In the genomic region with DNA sequence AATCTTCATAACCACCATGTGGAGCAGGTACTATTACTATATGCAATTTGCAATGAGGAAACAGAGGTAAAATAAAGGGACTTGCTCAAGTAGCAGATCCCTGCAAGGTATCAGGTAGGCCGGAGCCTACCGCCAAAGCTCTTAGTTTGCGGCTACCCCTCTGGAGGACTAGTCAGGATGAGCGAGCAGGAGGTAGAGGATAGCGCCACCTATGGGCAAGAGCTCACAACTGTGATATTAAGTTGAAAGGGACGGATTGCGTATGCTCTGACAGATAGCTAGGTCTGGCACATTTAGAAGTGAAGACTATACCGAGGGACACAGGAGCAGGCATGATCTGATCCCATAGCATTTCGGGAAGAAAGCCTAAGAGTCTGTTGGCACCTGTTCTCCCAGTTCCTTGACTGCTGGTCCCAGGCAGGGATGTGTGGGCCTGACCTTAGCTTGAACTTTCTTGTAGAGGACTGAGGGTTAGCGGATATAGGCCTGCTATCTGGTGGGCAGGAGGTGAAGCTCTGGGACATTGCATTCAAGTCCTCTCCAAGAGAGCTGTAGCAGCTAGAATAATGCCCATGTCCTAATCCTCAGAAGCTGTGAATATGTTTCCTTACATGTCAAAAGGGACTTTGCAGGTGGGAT, we compare ENCODE assay signal across 10 cellular contexts. TPM values are rescaled to one million over a fixed set of nuclear protein-coding genes. Genes with fewer than 3 reads are reported as not detected.
DNase-seq lines count a peak whose midpoint lies in the region; ATAC-seq and FAIRE-seq lines count a peak whose summit lies in the region.
"Had no signal": no experiment of that assay in that cellular context is flagged by ENCODE, and none has a peak within 500 bp of the region (broad histone marks: within the 10 kb centered on the region; RNA-seq: fewer than 3 reads in every experiment).

No MANE protein-coding gene starts in this region.

- no peak overlapping the region for H3K27ac ChIP-seq in mesenchymal stem cell (ENCODE audit: low read length, poor library complexity, severe bottlenecking)
- H3K27ac ChIP-seq: BLaER1, skin epidermis had no signal

- DNase-seq in NCI-H1436 (lab: John Stamatoyannopoulos, UW) (peak; percentile 0), NCI-H1436 treated with DMSO at 0.1 percent for 48 hours (lab: John Stamatoyannopoulos, UW) (no peak), NCI-H146 treated with DMSO at 0.1 percent for 48 hours (lab: John Stamatoyannopoulos, UW; ENCODE audit: unreplicated experiment) (peak; percentile 11), mesenchymal stem cell (peak; percentile 37), frontal cortex (ENCODE audit: low spot score in 2 of 2) (no peak)
- DNase-seq in activated naive CD8-positive, alpha-beta T cell treated with anti-CD3 and anti-CD28 coated beads, Interleukin-2, amount 10 ng/mL, durations not matched to agents 7 days and 5 days: peak; percentile 32

- no peak overlapping the region for H3K27ac Mint-ChIP-seq in activated naive CD8-positive, alpha-beta T cell treated with anti-CD3 and anti-CD28 coated beads, Interleukin-2, amount 10 ng/mL, durations not matched to agents 7 days and 5 days

- no peak overlapping the region for H3K4me3 ChIP-seq in mesenchymal stem cell (ENCODE audit: insufficient read depth in 1 of 2, low read depth in 1 of 2, low read length in 2 of 2)
- H3K4me3 ChIP-seq: BLaER1, skin epidermis had no signal

- no peak overlapping the region for H2BK5ac ChIP-seq in mesenchymal stem cell (ENCODE audit: low read depth, low read length, poor library complexity, severe bottlenecking)

- peaks cover 0 to 3% of the 10 kb centered on the region in 2 experiments for H3K27me3 ChIP-seq in mesenchymal stem cell (ENCODE audit: control insufficient read depth in 1 of 2, insufficient read depth in 1 of 2, low read length in 2 of 2)
- H3K27me3 ChIP-seq: BLaER1 had no signal

- H4K8ac ChIP-seq in mesenchymal stem cell (ENCODE audit: low read length): no peak overlapping the region

- no peaks in the 10 kb centered on the region for H3K36me3 ChIP-seq in mesenchymal stem cell (ENCODE audit: control insufficient read depth in 1 of 2, insufficient read depth in 2 of 2, low read depth in 1 of 2, low read length in 2 of 2)
- H3K36me3 ChIP-seq: BLaER1 had no signal

- peaks cover 6% of the 10 kb centered on the region for H3K27me3 Mint-ChIP-seq in activated naive CD8-positive, alpha-beta T cell treated with anti-CD3 and anti-CD28 coated beads, Interleukin-2, amount 10 ng/mL, durations not matched to agents 7 days and 5 days

- 34% methylated on average over 10 of the region's 10 CpGs for WGBS in mesenchymal stem cell

- H3K23ac ChIP-seq in mesenchymal stem cell (ENCODE audit: low read length in 2 of 2): no peak overlapping the region

- no peak overlapping the region for H4K91ac ChIP-seq in mesenchymal stem cell (ENCODE audit: low read length)

- no peak overlapping the region for H3K4me2 ChIP-seq in mesenchymal stem cell (ENCODE audit: low read length, poor library complexity, severe bottlenecking)
- H3K4me2 ChIP-seq: BLaER1 had no signal

- H3K9ac ChIP-seq in mesenchymal stem cell (ENCODE audit: low read length): no peak overlapping the region
- H3K9ac ChIP-seq: BLaER1 had no signal

- no peak overlapping the region for H2AFZ ChIP-seq in mesenchymal stem cell (ENCODE audit: low read depth, low read length)

- no peak overlapping the region for H3K4ac ChIP-seq in mesenchymal stem cell (ENCODE audit: low read depth in 1 of 2, low read length in 2 of 2)

- ATAC-seq in GM21723 (IDR thresholded peaks at IDR 0.05; ENCODE audit: unreplicated experiment): peak; percentile 88
- no peak for ATAC-seq in activated naive CD8-positive, alpha-beta T cell treated with anti-CD3 and anti-CD28 coated beads, Interleukin-2, amount 10 ng/mL, durations not matched to agents 7 days and 5 days (ENCODE audit: low read depth)
- ATAC-seq in GM19324 (IDR thresholded peaks at IDR 0.05; ENCODE audit: low FRiP score, unreplicated experiment): no peak

- no peaks in the 10 kb centered on the region for H3K79me1 ChIP-seq in mesenchymal stem cell (replicated peaks; ENCODE audit: low read length, poor library complexity, severe bottlenecking)

- H3K9me3 Mint-ChIP-seq in activated naive CD8-positive, alpha-beta T cell treated with anti-CD3 and anti-CD28 coated beads, Interleukin-2, amount 10 ng/mL, durations not matched to agents 7 days and 5 days: no peaks in the 10 kb centered on the region

- H3K4me1 Mint-ChIP-seq in activated naive CD8-positive, alpha-beta T cell treated with anti-CD3 and anti-CD28 coated beads, Interleukin-2, amount 10 ng/mL, durations not matched to agents 7 days and 5 days: no peaks in the 10 kb centered on the region

- H3K36me3 Mint-ChIP-seq in activated naive CD8-positive, alpha-beta T cell treated with anti-CD3 and anti-CD28 coated beads, Interleukin-2, amount 10 ng/mL, durations not matched to agents 7 days and 5 days: no peaks in the 10 kb centered on the region

- no peak overlapping the region for H2BK12ac ChIP-seq in mesenchymal stem cell (ENCODE audit: low read length in 2 of 2)

- H3K4me3 Mint-ChIP-seq in activated naive CD8-positive, alpha-beta T cell treated with anti-CD3 and anti-CD28 coated beads, Interleukin-2, amount 10 ng/mL, durations not matched to agents 7 days and 5 days: no peak overlapping the region

- peaks cover 1% of the 10 kb centered on the region for H3K4me1 ChIP-seq in mesenchymal stem cell (ENCODE audit: control insufficient read depth, insufficient read depth, low read depth, low read length)
- H3K4me1 ChIP-seq: BLaER1 had no signal

- POLR2A ChIA-PET in activated naive CD8-positive, alpha-beta T cell treated with anti-CD3 and anti-CD28 coated beads, Interleukin-2, amount 10 ng/mL, durations not matched to agents 7 days and 5 days (lab: Charles Lee): interaction anchor here (1.1 kb wide), 1 partner anchor 170 kb away, joined by 3 read pairs; no protein-coding TSS in a partner anchor

- no peak overlapping the region for H2BK15ac ChIP-seq in mesenchymal stem cell (ENCODE audit: low read depth, poor library complexity, severe bottlenecking)

- H3K18ac ChIP-seq in mesenchymal stem cell (ENCODE audit: low read depth in 1 of 2, low read length in 2 of 2): no peak overlapping the region

- no peak overlapping the region for H3K14ac ChIP-seq in mesenchymal stem cell (ENCODE audit: low read length in 2 of 2)

- H3K9me3 ChIP-seq in mesenchymal stem cell (ENCODE audit: control insufficient read depth, low read length): no peaks in the 10 kb centered on the region
- H3K9me3 ChIP-seq: BLaER1 had no signal

- no peak overlapping the region for H2BK120ac ChIP-seq in mesenchymal stem cell (ENCODE audit: low read depth, low read length)

- no peak overlapping the region for H2AK5ac ChIP-seq in mesenchymal stem cell (ENCODE audit: low read length, severe bottlenecking)

- FAIRE-seq in frontal cortex (lab: Jason Lieb, UNC): no peak

RNA-seq across cellular contexts. Expression of a gene that starts 48.0 kb away (rescaled TPM):
- not detected for total RNA-seq in activated naive CD8-positive, alpha-beta T cell treated with anti-CD3 and anti-CD28 coated beads, Interleukin-2, amount 10 ng/mL, durations not matched to agents 7 days and 5 days
- polyA plus RNA-seq in mesenchymal stem cell (2013, experiment 1 of 2): not detected
- polyA plus RNA-seq in mesenchymal stem cell (2013, experiment 2 of 2): not detected
- 11.0 TPM for total RNA-seq in frontal cortex

Comparison
In these comparisons a context has a peak if more than half of its experiments do, and no peak if none do; other contexts are left out.
1. DNase-seq: peak in NCI-H1436 (single experiment), NCI-H146 treated with DMSO at 0.1 percent for 48 hours (single experiment), activated naive CD8-positive, alpha-beta T cell treated with anti-CD3 and anti-CD28 coated beads, Interleukin-2, amount 10 ng/mL, durations not matched to agents 7 days and 5 days (single experiment) and mesenchymal stem cell (single experiment); none in NCI-H1436 treated with DMSO at 0.1 percent for 48 hours (single experiment) and frontal cortex (0 of 2).
2. RNA of a gene that starts 48.0 kb away (total RNA-seq): 11.0 TPM in frontal cortex (single experiment); not detected in activated naive CD8-positive, alpha-beta T cell treated with anti-CD3 and anti-CD28 coated beads, Interleukin-2, amount 10 ng/mL, durations not matched to agents 7 days and 5 days; every median in the first group is over 10 times any median in the second.